In genomic region chr13:110519506-110519905, GRCh38 we compare ENCODE assay signal across 16 cellular contexts.
"Had no signal": no experiment of that assay in that cellular context is flagged by ENCODE, and none has a peak within 500 bp of the region (broad histone marks: within the 10 kb centered on the region; RNA-seq: fewer than 3 reads in every experiment).

No MANE protein-coding gene starts in this region.

- ATAC-seq: activated CD8-positive, alpha-beta memory T cell treated with anti-CD3 and anti-CD28 coated beads, Interleukin-2, amount 10 ng/mL, durations not matched to agents 7 days and 5 days; activated naive CD4-positive, alpha-beta T cell treated with anti-CD3 and anti-CD28 coated beads, Interleukin-2, amount 50 U/mL, for 72 hours; left ventricle myocardium superior; right cardiac atrium had no signal

- H3K4me3 Mint-ChIP-seq: activated CD8-positive, alpha-beta memory T cell treated with anti-CD3 and anti-CD28 coated beads, Interleukin-2, amount 10 ng/mL, durations not matched to agents 7 days and 5 days; activated T-cell treated with anti-CD3 and anti-CD28 coated beads, Interleukin-2, amount 50 U/mL, for 24 hours; neural crest cell had no signal

- H3K9me3 Mint-ChIP-seq: activated naive CD4-positive, alpha-beta T cell treated with anti-CD3 and anti-CD28 coated beads, Interleukin-2, amount 50 U/mL, for 72 hours; activated T-cell treated with anti-CD3 and anti-CD28 coated beads, Interleukin-2, amount 50 U/mL, for 24 hours; neural crest cell had no signal

- DNase-seq: activated CD4-positive, alpha-beta T cell treated with anti-CD3 and anti-CD28 coated beads for 1 hour; activated CD4-positive, alpha-beta T cell treated with anti-CD3 and anti-CD28 coated beads, Interleukin-2, amount 50 U/mL, for 48 hours; activated CD8-positive, alpha-beta memory T cell treated with anti-CD3 and anti-CD28 coated beads, Interleukin-2, amount 10 ng/mL, durations not matched to agents 7 days and 5 days; activated effector memory CD4-positive, alpha-beta T cell treated with anti-CD3 and anti-CD28 coated beads, Interleukin-2, amount 50 U/mL, for 16 hours; activated T-cell treated with anti-CD3 and anti-CD28 coated beads, Interleukin-2, amount 50 U/mL, for 24 hours; amygdala; brain microvascular endothelial cell; cerebellar nuclear complex; foreskin melanocyte; left ventricle myocardium superior; SJCRH30; stimulated activated naive CD4-positive, alpha-beta T cell treated with Interleukin-2 at 50 U/mL for 16 hours; SW 1271 had no signal

- H3K27ac Mint-ChIP-seq: activated CD8-positive, alpha-beta memory T cell treated with anti-CD3 and anti-CD28 coated beads, Interleukin-2, amount 10 ng/mL, durations not matched to agents 7 days and 5 days; activated naive CD4-positive, alpha-beta T cell treated with anti-CD3 and anti-CD28 coated beads, Interleukin-2, amount 50 U/mL, for 72 hours; activated T-cell treated with anti-CD3 and anti-CD28 coated beads, Interleukin-2, amount 50 U/mL, for 24 hours had no signal

- H3K27ac ChIP-seq: brain microvascular endothelial cell, SJCRH30 had no signal

- H3K36me3 Mint-ChIP-seq: activated naive CD4-positive, alpha-beta T cell treated with anti-CD3 and anti-CD28 coated beads, Interleukin-2, amount 50 U/mL, for 72 hours had no signal

- H3K9me3 ChIP-seq: SJCRH30 had no signal

- H3K27me3 ChIP-seq: brain microvascular endothelial cell, SJCRH30 had no signal

- H3K4me1 Mint-ChIP-seq: neural crest cell had no signal

- H3K4me3 ChIP-seq: SJCRH30 had no signal

- H3K36me3 ChIP-seq: SJCRH30 had no signal
